ENCODE assay signal across 8 cellular contexts in genomic region chr1:39214998-39215873, GRCh38. TPM values are rescaled to one million over a fixed set of nuclear protein-coding genes. Genes with fewer than 3 reads are reported as not detected.
DNase-seq lines count a peak whose midpoint lies in the region; ATAC-seq and TF ChIP-seq lines count a peak whose summit lies in the region.

No MANE protein-coding gene starts in this region.

- peaks cover 20% of the 10 kb centered on the region for H3K36me3 Mint-ChIP-seq in T-helper 1 cell treated with Interleukin-12 subunit alpha and Interleukin-12 subunit beta and Interleukin-4 antibody, amounts not matched to agents 30 μg/mL and 1 μg/mL, for 36 hours (ENCODE audit: low read depth)
- H3K36me3 Mint-ChIP-seq in osteocyte (ENCODE audit: unreplicated experiment), result peaks cover 2% of the 10 kb centered on the region

- H3K27ac Mint-ChIP-seq in T-helper 1 cell treated with Interleukin-12 subunit alpha and Interleukin-12 subunit beta and Interleukin-4 antibody, amounts not matched to agents 30 μg/mL and 1 μg/mL, for 36 hours, result peak overlapping the region; percentile 90
- peak overlapping the region; percentile 60 for H3K27ac Mint-ChIP-seq in osteocyte (ENCODE audit: unreplicated experiment)

- ATAC-seq in GM18907 (IDR thresholded peaks at IDR 0.05; ENCODE audit: unreplicated experiment) (peak; percentile 55), HG02973 (IDR thresholded peaks at IDR 0.05; ENCODE audit: unreplicated experiment) (peak; percentile 55), HG03439 (IDR thresholded peaks at IDR 0.05; ENCODE audit: unreplicated experiment) (no peak)

- peaks cover 4% of the 10 kb centered on the region for H3K9me3 Mint-ChIP-seq in T-helper 1 cell treated with Interleukin-12 subunit alpha and Interleukin-12 subunit beta and Interleukin-4 antibody, amounts not matched to agents 30 μg/mL and 1 μg/mL, for 36 hours
- no peaks in the 10 kb centered on the region for H3K9me3 Mint-ChIP-seq in osteocyte (ENCODE audit: unreplicated experiment)

- DNase-seq in osteocyte (ENCODE audit: extremely low spot score, unreplicated experiment) (no peak), mesenteric fat pad (ENCODE audit: low spot score) (no peak)
- DNase-seq in activated CD4-positive, CD25-positive, alpha-beta regulatory T cell (lab: John Stamatoyannopoulos, UW), result no peak

- no peak overlapping the region for H3K27ac ChIP-seq in duodenal mucosa (ENCODE audit: low read depth, low read length)

- H3K9ac ChIP-seq in duodenal mucosa (ENCODE audit: low read depth in 1 of 2, low read length in 2 of 2), result peak overlapping the region; percentile 40 to 50

- H3K4me1 ChIP-seq in duodenal mucosa (ENCODE audit: control insufficient read depth in 1 of 2, insufficient read depth in 2 of 2, low read length in 2 of 2), result peaks cover 23 to 26% of the 10 kb centered on the region in 2 donors

- no peaks in the 10 kb centered on the region for H3K27me3 ChIP-seq in duodenal mucosa (ENCODE audit: control insufficient read depth in 1 of 2, insufficient read depth in 2 of 2, low read length in 2 of 2)

- peaks cover 38% of the 10 kb centered on the region for H3K4me1 Mint-ChIP-seq in T-helper 1 cell treated with Interleukin-12 subunit alpha and Interleukin-12 subunit beta and Interleukin-4 antibody, amounts not matched to agents 30 μg/mL and 1 μg/mL, for 36 hours (ENCODE audit: low read depth)
- peaks cover 52% of the 10 kb centered on the region for H3K4me1 Mint-ChIP-seq in osteocyte (ENCODE audit: unreplicated experiment)

- H3K27me3 Mint-ChIP-seq in T-helper 1 cell treated with Interleukin-12 subunit alpha and Interleukin-12 subunit beta and Interleukin-4 antibody, amounts not matched to agents 30 μg/mL and 1 μg/mL, for 36 hours (ENCODE audit: low read depth), result no peaks in the 10 kb centered on the region
- no peaks in the 10 kb centered on the region for H3K27me3 Mint-ChIP-seq in osteocyte (ENCODE audit: unreplicated experiment)

- no peaks in the 10 kb centered on the region for H3K36me3 ChIP-seq in duodenal mucosa (ENCODE audit: control insufficient read depth in 1 of 2, insufficient read depth in 2 of 2, low read length in 2 of 2)

- H3K4me3 ChIP-seq in duodenal mucosa (ENCODE audit: low read depth in 1 of 2, low read length in 2 of 2), result peak overlapping the region; percentile 58 to 64

- no peaks in the 10 kb centered on the region for H3K9me3 ChIP-seq in duodenal mucosa (ENCODE audit: control insufficient read depth in 1 of 2, low read length in 2 of 2)

- H3K4me3 Mint-ChIP-seq in T-helper 1 cell treated with Interleukin-12 subunit alpha and Interleukin-12 subunit beta and Interleukin-4 antibody, amounts not matched to agents 30 μg/mL and 1 μg/mL, for 36 hours, result peak overlapping the region; percentile 88
- no peak overlapping the region for H3K4me3 Mint-ChIP-seq in osteocyte (ENCODE audit: unreplicated experiment)

- TF ChIP-seq CTCF in osteocyte (IDR thresholded peaks at IDR 0.05), result no peak

RNA-seq across cellular contexts. Expression of gene MACF1, which starts 10.7 kb away (rescaled TPM):
- total RNA-seq in osteocyte, result 431 and 452 TPM in 2 replicates
- total RNA-seq in mesenteric fat pad, result 386 TPM
